26 cellular contexts compared by ENCODE assay signal in the genomic region with DNA sequence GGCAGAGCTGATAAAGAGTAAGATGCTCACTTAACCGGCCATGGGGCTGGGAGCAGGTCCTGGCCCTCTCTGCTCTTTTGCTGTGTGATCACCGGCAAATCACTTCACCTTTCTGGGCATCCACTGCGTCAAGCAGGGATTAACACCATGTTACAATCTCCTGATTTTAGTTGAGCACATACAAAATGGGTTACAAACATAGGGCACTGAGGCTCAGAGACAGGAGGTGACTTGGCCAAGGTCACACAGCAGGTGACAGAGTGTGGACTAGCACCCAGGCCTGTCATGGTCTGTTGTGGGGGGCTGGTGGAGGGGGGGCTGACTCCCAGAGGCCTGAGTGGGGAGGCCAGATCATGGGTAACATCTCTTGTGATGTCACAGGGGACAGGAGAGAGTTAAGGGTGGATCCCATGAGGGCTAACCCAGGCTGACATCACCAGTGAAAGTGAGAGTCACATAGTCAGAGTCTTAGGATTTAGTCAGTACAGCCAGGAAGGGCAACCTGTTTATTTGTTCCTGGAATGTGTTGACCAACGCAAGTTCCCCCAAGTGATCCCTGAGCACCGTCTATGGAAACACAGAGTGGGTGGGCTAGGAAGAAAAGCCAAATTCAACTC. TPM values are rescaled to one million over a fixed set of nuclear protein-coding genes. Genes with fewer than 3 reads are reported as not detected.
DNase-seq lines count a peak whose midpoint lies in the region; ATAC-seq and TF ChIP-seq lines count a peak whose summit lies in the region.
"Had no signal": no experiment of that assay in that cellular context is flagged by ENCODE, and none has a peak within 500 bp of the region (broad histone marks: within the 10 kb centered on the region; RNA-seq: fewer than 3 reads in every experiment).

No MANE protein-coding gene starts in this region.

- WGBS in tibial nerve, 2 donors, result 68 to 72% methylated on average over 5 of the region's 5 CpGs

- no peak for TF ChIP-seq POLR2A in tibial nerve (IDR thresholded peaks at IDR 0.05)

- no peaks in the 10 kb centered on the region for H3K9me3 ChIP-seq in tibial nerve
- H3K9me3 ChIP-seq: ovary, right atrium auricular region had no signal

- intact Hi-C loops in activated CD4-positive, alpha-beta memory T cell treated with anti-CD3 and anti-CD28 coated beads for 36 hours (cut with micrococcal nuclease), result loop anchor here (2.0 kb wide), 1 partner anchor 27 kb away; the partner anchor contains the start of gene GDPD5

- H3K4me3 Mint-ChIP-seq in activated T-cell treated with anti-CD3 and anti-CD28 coated beads, Interleukin-2, amount 50 U/mL, for 72 hours, result no peak overlapping the region
- no peak overlapping the region for H3K4me3 Mint-ChIP-seq in activated T-cell treated with anti-CD3 and anti-CD28 coated beads, Interleukin-2, amount 50 U/mL, for 24 hours
- no peak overlapping the region for H3K4me3 Mint-ChIP-seq in activated CD4-positive, alpha-beta memory T cell treated with anti-CD3 and anti-CD28 coated beads for 36 hours
- H3K4me3 Mint-ChIP-seq: nephron; stimulated activated naive CD8-positive, alpha-beta T cell treated with anti-CD3 and anti-CD28 coated beads, Interleukin-15, Interleukin-2, amounts not matched to agents 100 ng/mL and 50 ng/mL, for 24 hours; T-helper 1 cell treated with Interleukin-12 subunit alpha and Interleukin-12 subunit beta and Interleukin-4 antibody, amounts not matched to agents 30 μg/mL and 1 μg/mL, for 36 hours; type B pancreatic cell had no signal

- no peak overlapping the region for H3K27ac Mint-ChIP-seq in activated T-cell treated with anti-CD3 and anti-CD28 coated beads, Interleukin-2, amount 50 U/mL, for 72 hours
- H3K27ac Mint-ChIP-seq in activated T-cell treated with anti-CD3 and anti-CD28 coated beads, Interleukin-2, amount 50 U/mL, for 24 hours, result no peak overlapping the region
- no peak overlapping the region for H3K27ac Mint-ChIP-seq in activated CD4-positive, alpha-beta memory T cell treated with anti-CD3 and anti-CD28 coated beads for 36 hours
- H3K27ac Mint-ChIP-seq: nephron; stimulated activated naive CD8-positive, alpha-beta T cell treated with anti-CD3 and anti-CD28 coated beads, Interleukin-15, Interleukin-2, amounts not matched to agents 100 ng/mL and 50 ng/mL, for 24 hours; T-helper 1 cell treated with Interleukin-12 subunit alpha and Interleukin-12 subunit beta and Interleukin-4 antibody, amounts not matched to agents 30 μg/mL and 1 μg/mL, for 36 hours; type B pancreatic cell had no signal

- H3K4me1 Mint-ChIP-seq in activated T-cell treated with anti-CD3 and anti-CD28 coated beads, Interleukin-2, amount 50 U/mL, for 72 hours (ENCODE audit: low read depth), result peaks cover 6% of the 10 kb centered on the region
- peaks cover 9% of the 10 kb centered on the region for H3K4me1 Mint-ChIP-seq in activated T-cell treated with anti-CD3 and anti-CD28 coated beads, Interleukin-2, amount 50 U/mL, for 24 hours (ENCODE audit: low read depth)
- H3K4me1 Mint-ChIP-seq in activated CD4-positive, alpha-beta memory T cell treated with anti-CD3 and anti-CD28 coated beads for 36 hours (ENCODE audit: low read depth), result peaks cover 30% of the 10 kb centered on the region

- H3K36me3 ChIP-seq in tibial nerve, result no peaks in the 10 kb centered on the region
- H3K36me3 ChIP-seq: ovary, right atrium auricular region had no signal

- no peaks in the 10 kb centered on the region for H3K27me3 Mint-ChIP-seq in activated T-cell treated with anti-CD3 and anti-CD28 coated beads, Interleukin-2, amount 50 U/mL, for 72 hours (ENCODE audit: low read depth)
- H3K27me3 Mint-ChIP-seq in activated T-cell treated with anti-CD3 and anti-CD28 coated beads, Interleukin-2, amount 50 U/mL, for 24 hours, result no peaks in the 10 kb centered on the region
- H3K27me3 Mint-ChIP-seq in activated CD4-positive, alpha-beta memory T cell treated with anti-CD3 and anti-CD28 coated beads for 36 hours, result no peaks in the 10 kb centered on the region
- H3K27me3 Mint-ChIP-seq: stimulated activated naive CD8-positive, alpha-beta T cell treated with anti-CD3 and anti-CD28 coated beads, Interleukin-15, Interleukin-2, amounts not matched to agents 100 ng/mL and 50 ng/mL, for 24 hours; type B pancreatic cell had no signal

- DNase-seq in activated T-cell treated with anti-CD3 and anti-CD28 coated beads, Interleukin-2, amount 50 U/mL, for 72 hours, result peak; percentile 10 to 37
- no peak for DNase-seq in activated T-cell treated with anti-CD3 and anti-CD28 coated beads, Interleukin-2, amount 50 U/mL, for 24 hours
- peak; percentile 59 for DNase-seq in activated CD4-positive, alpha-beta memory T cell treated with anti-CD3 and anti-CD28 coated beads for 36 hours
- DNase-seq in fibroblast of mammary gland (ENCODE audit: low read depth) (peak; percentile 22), tibial nerve (ENCODE audit: low spot score in 2 of 2) (no peak), AG08395 (ENCODE audit: low spot score) (no peak), superior temporal gyrus (ENCODE audit: extremely low spot score) (no peak)
- DNase-seq: activated CD4-positive, alpha-beta T cell treated with anti-CD3 and anti-CD28 coated beads for 48 hours; amygdala; COR-L47; cortex of kidney; DMS79 treated with DMSO at 0.1 percent for 48 hours; KG1; NCI-H1417 treated with DMSO at 0.1 percent for 48 hours; NCI-H2107; NCI-H446; NCI-H82; ovary; stimulated activated CD4-positive, alpha-beta T cell treated with anti-CD3 and anti-CD28 coated beads, Interleukin-12 subunit alpha, Interleukin-12 subunit beta, amount 100 ng/mL, for 4 hours had no signal

- H3K9me3 Mint-ChIP-seq in activated T-cell treated with anti-CD3 and anti-CD28 coated beads, Interleukin-2, amount 50 U/mL, for 72 hours, result no peaks in the 10 kb centered on the region
- no peaks in the 10 kb centered on the region for H3K9me3 Mint-ChIP-seq in activated T-cell treated with anti-CD3 and anti-CD28 coated beads, Interleukin-2, amount 50 U/mL, for 24 hours
- no peaks in the 10 kb centered on the region for H3K9me3 Mint-ChIP-seq in activated CD4-positive, alpha-beta memory T cell treated with anti-CD3 and anti-CD28 coated beads for 36 hours
- H3K9me3 Mint-ChIP-seq: nephron; stimulated activated naive CD8-positive, alpha-beta T cell treated with anti-CD3 and anti-CD28 coated beads, Interleukin-15, Interleukin-2, amounts not matched to agents 100 ng/mL and 50 ng/mL, for 24 hours; T-helper 1 cell treated with Interleukin-12 subunit alpha and Interleukin-12 subunit beta and Interleukin-4 antibody, amounts not matched to agents 30 μg/mL and 1 μg/mL, for 36 hours; type B pancreatic cell had no signal

- H3K27me3 ChIP-seq in tibial nerve, result no peaks in the 10 kb centered on the region
- H3K27me3 ChIP-seq: ovary, right atrium auricular region had no signal

- POLR2A ChIA-PET in activated CD4-positive, alpha-beta memory T cell treated with anti-CD3 and anti-CD28 coated beads for 36 hours (lab: Charles Lee), result no interaction called here

- CTCF ChIA-PET in activated CD4-positive, alpha-beta memory T cell treated with anti-CD3 and anti-CD28 coated beads for 36 hours (lab: Charles Lee), result interaction anchor here (1.1 to 1.6 kb wide), 2 partner anchors 25 to 35 kb away, joined by 3 to 6 read pairs; no protein-coding TSS in a partner anchor

- peak; percentile 77 to 90 for ATAC-seq in activated T-cell treated with anti-CD3 and anti-CD28 coated beads, Interleukin-2, amount 50 U/mL, for 72 hours (replicated peaks in 1 of 2)
- no peak for ATAC-seq in GM21447 (IDR thresholded peaks at IDR 0.05; ENCODE audit: unreplicated experiment)

- TF ChIP-seq CTCF in fibroblast of mammary gland (conservative IDR thresholded peaks at IDR 0.05; ENCODE audit: control insufficient read depth, insufficient read depth, low read depth, low read length) (no peak), tibial nerve (IDR thresholded peaks at IDR 0.05) (no peak)

- no peak for TF ChIP-seq EP300 in tibial nerve (IDR thresholded peaks at IDR 0.05)

- no peak overlapping the region for H3K4me3 ChIP-seq in fibroblast of mammary gland (ENCODE audit: control insufficient read depth, low read depth, low read length)
- H3K4me3 ChIP-seq in tibial nerve, result no peak overlapping the region
- H3K4me3 ChIP-seq: ovary, right atrium auricular region had no signal

- no peaks in the 10 kb centered on the region for H3K36me3 Mint-ChIP-seq in activated T-cell treated with anti-CD3 and anti-CD28 coated beads, Interleukin-2, amount 50 U/mL, for 72 hours (ENCODE audit: insufficient read depth in 2 of 2)
- no peaks in the 10 kb centered on the region for H3K36me3 Mint-ChIP-seq in activated T-cell treated with anti-CD3 and anti-CD28 coated beads, Interleukin-2, amount 50 U/mL, for 24 hours (ENCODE audit: low read depth)
- no peaks in the 10 kb centered on the region for H3K36me3 Mint-ChIP-seq in activated CD4-positive, alpha-beta memory T cell treated with anti-CD3 and anti-CD28 coated beads for 36 hours
- H3K36me3 Mint-ChIP-seq: type B pancreatic cell had no signal

- H3K27ac ChIP-seq in tibial nerve, result peak overlapping the region; percentile 45 to 86 (median 72)
- H3K27ac ChIP-seq: ovary, RWPE1 had no signal

- H3K4me1 ChIP-seq in tibial nerve, result peaks cover 0 to 64% (median 11%) of the 10 kb centered on the region in 4 donors

RNA-seq across cellular contexts. Expression of gene GDPD5, which starts 27.8 kb away (rescaled TPM):
- 10 to 100 TPM; 16.9 to 29.5 TPM for total RNA-seq in activated T-cell treated with anti-CD3 and anti-CD28 coated beads, Interleukin-2, amount 50 U/mL, for 72 hours
- total RNA-seq in activated CD4-positive, alpha-beta memory T cell treated with anti-CD3 and anti-CD28 coated beads for 36 hours, result 10 to 100 TPM; 26.5 to 32.0 TPM
- total RNA-seq in tibial nerve, result 100 to 1,000 TPM in 2 of 4 donors, 10 to 100 TPM in 2; 92.2 to 122 (median 101) TPM

Comparison
In these comparisons a context has a peak if more than half of its experiments do, and no peak if none do; other contexts are left out.
1. DNase-seq: peak in activated T-cell treated with anti-CD3 and anti-CD28 coated beads, Interleukin-2, amount 50 U/mL, for 72 hours (2 of 2), activated CD4-positive, alpha-beta memory T cell treated with anti-CD3 and anti-CD28 coated beads for 36 hours (single experiment) and fibroblast of mammary gland (single experiment); none in activated T-cell treated with anti-CD3 and anti-CD28 coated beads, Interleukin-2, amount 50 U/mL, for 24 hours (single experiment), tibial nerve (0 of 2), AG08395 (single experiment) and superior temporal gyrus (single experiment).